Comparison of ENCODE assay signal across 8 cellular contexts in genomic region chr4:102826105-102826889, GRCh38. TPM values are rescaled to one million over a fixed set of nuclear protein-coding genes. Genes with fewer than 3 reads are reported as not detected.
DNase-seq lines count a peak whose midpoint lies in the region; TF ChIP-seq lines count a peak whose summit lies in the region.

No MANE protein-coding gene starts in this region.

- WGBS in suprapubic skin = under 1% methylated on average over 38 of the region's 38 CpGs

- H3K36me3 ChIP-seq in iPS-18a (ENCODE audit: control insufficient read depth, low read depth, low read length) (peaks cover 28% of the 10 kb centered on the region), suprapubic skin (no peaks in the 10 kb centered on the region)

- no peak for TF ChIP-seq CTCF in suprapubic skin (IDR thresholded peaks at IDR 0.05)

- H3K9me3 Mint-ChIP-seq in T-helper 2 cell treated with Interferon-gamma antibody and Interleukin-4, amounts not matched to agents 5 μg/mL and 100 μg/mL, for 36 hours = no peaks in the 10 kb centered on the region

- H3K4me3 Mint-ChIP-seq in T-helper 2 cell treated with Interferon-gamma antibody and Interleukin-4, amounts not matched to agents 5 μg/mL and 100 μg/mL, for 36 hours = no peak overlapping the region

- H3K4me1 Mint-ChIP-seq in T-helper 2 cell treated with Interferon-gamma antibody and Interleukin-4, amounts not matched to agents 5 μg/mL and 100 μg/mL, for 36 hours (ENCODE audit: low read depth) = peaks cover 33% of the 10 kb centered on the region

- H3K27ac Mint-ChIP-seq in T-helper 2 cell treated with Interferon-gamma antibody and Interleukin-4, amounts not matched to agents 5 μg/mL and 100 μg/mL, for 36 hours = no peak overlapping the region

- no peaks in the 10 kb centered on the region for H3K27me3 Mint-ChIP-seq in T-helper 2 cell treated with Interferon-gamma antibody and Interleukin-4, amounts not matched to agents 5 μg/mL and 100 μg/mL, for 36 hours (ENCODE audit: low read depth)

- H3K9me3 ChIP-seq in iPS-18a (ENCODE audit: control insufficient read depth, low read depth, low read length) = no peaks in the 10 kb centered on the region
- no peaks in the 10 kb centered on the region for H3K9me3 ChIP-seq in suprapubic skin

- H3K27ac ChIP-seq in iPS-18a (ENCODE audit: low read length) = peak overlapping the region; percentile 97
- H3K27ac ChIP-seq in suprapubic skin = peak overlapping the region; percentile 100

- TF ChIP-seq EP300 in suprapubic skin (IDR thresholded peaks at IDR 0.05) = no peak

- H3K36me3 Mint-ChIP-seq in T-helper 2 cell treated with Interferon-gamma antibody and Interleukin-4, amounts not matched to agents 5 μg/mL and 100 μg/mL, for 36 hours (ENCODE audit: low read depth) = peaks cover 29% of the 10 kb centered on the region

- H3K4me1 ChIP-seq in iPS-18a (ENCODE audit: control insufficient read depth, low read depth, low read length) (peaks cover 36% of the 10 kb centered on the region), suprapubic skin (peaks cover 47% of the 10 kb centered on the region)

- peak overlapping the region; percentile 77 for H3K4me3 ChIP-seq in iPS-18a (ENCODE audit: low read length)
- peak overlapping the region; percentile 68 for H3K4me3 ChIP-seq in suprapubic skin

- H3K27me3 ChIP-seq in iPS-18a (ENCODE audit: control insufficient read depth, insufficient read depth, low read length) = no peaks in the 10 kb centered on the region
- H3K27me3 ChIP-seq in suprapubic skin = no peaks in the 10 kb centered on the region

- no peak for TF ChIP-seq POLR2A in suprapubic skin (IDR thresholded peaks at IDR 0.05)

- DNase-seq in NCI-H82 (lab: John Stamatoyannopoulos, UW) = peak; percentile 41
- no peak for DNase-seq in NCI-H82 treated with DMSO at 0.1 percent for 48 hours (lab: John Stamatoyannopoulos, UW; ENCODE audit: unreplicated experiment)
- peak; percentile 76 for DNase-seq in T-helper 2 cell treated with Interferon-gamma antibody and Interleukin-4, amounts not matched to agents 5 μg/mL and 100 μg/mL, for 36 hours (ENCODE audit: low spot score)
- peak in 1 of 2 donors; percentile 80 for DNase-seq in suprapubic skin (ENCODE audit: low spot score in 2 of 2)
- DNase-seq in NCI-H146 treated with DMSO at 0.1 percent for 48 hours (lab: John Stamatoyannopoulos, UW; ENCODE audit: unreplicated experiment) = no peak
- DNase-seq in mesenteric fat pad (ENCODE audit: low spot score) = no peak
- DNase-seq in germinal center (ENCODE audit: low spot score) = no peak

- peak overlapping the region; percentile 99 for H3K9ac ChIP-seq in iPS-18a (ENCODE audit: low read length)

RNA-seq across cellular contexts. Expression of gene UBE2D3, which starts 1.1 kb away (rescaled TPM):
- 100 to 1,000 TPM; 436 to 523 (median 488) TPM for total RNA-seq in suprapubic skin
- total RNA-seq in mesenteric fat pad = 316 TPM

RNA-seq across cellular contexts. Expression of gene CISD2, which starts 42.5 kb away (rescaled TPM):
- total RNA-seq in suprapubic skin (10 to 100 TPM in 3 of 4 donors, 1 to 10 TPM in 1; 9.9 to 11.1 (median 10.4) TPM), mesenteric fat pad (25.7 TPM)

Comparison
In these comparisons a context has a peak if more than half of its experiments do, and no peak if none do; other contexts are left out.
1. DNase-seq: peak in NCI-H82 (single experiment) and T-helper 2 cell treated with Interferon-gamma antibody and Interleukin-4, amounts not matched to agents 5 μg/mL and 100 μg/mL, for 36 hours (single experiment); none in NCI-H82 treated with DMSO at 0.1 percent for 48 hours (single experiment), NCI-H146 treated with DMSO at 0.1 percent for 48 hours (single experiment), mesenteric fat pad (single experiment) and germinal center (single experiment).